ENCODE assay signal across 9 cellular contexts in genomic region chr7:76397409-76398183, GRCh38. TPM values are rescaled to one million over a fixed set of nuclear protein-coding genes. Genes with fewer than 3 reads are reported as not detected.
A peak's percentile ranks its signal among the peaks of the same experiment; 100 is the strongest.
DNase-seq lines count a peak whose midpoint lies in the region; ATAC-seq and TF ChIP-seq lines count a peak whose summit lies in the region.
"Had no signal": no experiment of that assay in that cellular context is flagged by ENCODE, and none has a peak within 500 bp of the region (broad histone marks: within the 10 kb centered on the region; RNA-seq: fewer than 3 reads in every experiment).

No MANE protein-coding gene starts in this region.

- H2BK15ac ChIP-seq in mesenchymal stem cell (ENCODE audit: low read depth, poor library complexity, severe bottlenecking) = no peak overlapping the region

- H3K23ac ChIP-seq in mesenchymal stem cell (ENCODE audit: low read length in 2 of 2) = no peak overlapping the region

- H2BK120ac ChIP-seq in mesenchymal stem cell (ENCODE audit: low read depth, low read length) = no peak overlapping the region

- no peak overlapping the region for H2AK5ac ChIP-seq in mesenchymal stem cell (ENCODE audit: low read length, severe bottlenecking)

- peak overlapping the region in 1 of 2 experiments; percentile 78 for H3K14ac ChIP-seq in mesenchymal stem cell (ENCODE audit: low read length in 2 of 2)

- ATAC-seq in HG03354 (IDR thresholded peaks at IDR 0.05; ENCODE audit: poor library complexity, severe bottlenecking, unreplicated experiment) = no peak

- H4K91ac ChIP-seq in mesenchymal stem cell (ENCODE audit: low read length) = peak overlapping the region; percentile 22

- no peak overlapping the region for H3K4ac ChIP-seq in mesenchymal stem cell (ENCODE audit: low read depth in 1 of 2, low read length in 2 of 2)

- DNase-seq in NCI-H2081 (lab: John Stamatoyannopoulos, UW) (peak; percentile 81 to 86), NCI-H2081 treated with DMSO at 0.1 percent for 48 hours (lab: John Stamatoyannopoulos, UW) (no peak), NCI-H2171 treated with DMSO at 0.1 percent for 48 hours (lab: John Stamatoyannopoulos, UW) (peak; percentile 57), dorsolateral prefrontal cortex (peak; percentile 60 to 82 (median 74)), mesenchymal stem cell (no peak)
- peak; percentile 84 to 85 for DNase-seq in activated CD4-positive, alpha-beta T cell treated with anti-CD3 and anti-CD28 coated beads, Interleukin-2, amount 50 U/mL, for 4 hours
- peak; percentile 55 to 74 for DNase-seq in stimulated activated CD8-positive, alpha-beta memory T cell treated with anti-CD3 and anti-CD28 coated beads, Interleukin-2, amount 100 ng/mL, for 1 hour (ENCODE audit: low read depth in 2 of 2)
- DNase-seq: DND-41 had no signal

- H3K18ac ChIP-seq in mesenchymal stem cell (ENCODE audit: low read depth in 1 of 2, low read length in 2 of 2) = no peak overlapping the region

- H2BK5ac ChIP-seq in mesenchymal stem cell (ENCODE audit: low read depth, low read length, poor library complexity, severe bottlenecking) = no peak overlapping the region

- H3K27me3 ChIP-seq in dorsolateral prefrontal cortex = no peaks in the 10 kb centered on the region
- H3K27me3 ChIP-seq in mesenchymal stem cell (ENCODE audit: control insufficient read depth in 1 of 2, insufficient read depth in 1 of 2, low read length in 2 of 2) = no peaks in the 10 kb centered on the region

- intact Hi-C loops in dorsolateral prefrontal cortex (cut with DNase I) = no loop called here

- H2AFZ ChIP-seq in mesenchymal stem cell (ENCODE audit: low read depth, low read length) = no peak overlapping the region

- peaks cover 0 to 5% of the 10 kb centered on the region in 2 experiments for H3K36me3 ChIP-seq in mesenchymal stem cell (ENCODE audit: control insufficient read depth in 1 of 2, insufficient read depth in 2 of 2, low read depth in 1 of 2, low read length in 2 of 2)

- H3K79me1 ChIP-seq in mesenchymal stem cell (replicated peaks; ENCODE audit: low read length, poor library complexity, severe bottlenecking) = no peaks in the 10 kb centered on the region

- H3K9ac ChIP-seq in mesenchymal stem cell (ENCODE audit: low read length) = peak overlapping the region; percentile 73

- H3K27ac ChIP-seq in dorsolateral prefrontal cortex (peak overlapping the region in 17 of 59 donors; percentile 23 to 72 (median 43)), mesenchymal stem cell (ENCODE audit: low read length, poor library complexity, severe bottlenecking) (no peak overlapping the region)

- H3K4me2 ChIP-seq in mesenchymal stem cell (ENCODE audit: low read length, poor library complexity, severe bottlenecking) = no peak overlapping the region

- no peak overlapping the region for H2BK12ac ChIP-seq in mesenchymal stem cell (ENCODE audit: low read length in 2 of 2)

- H3K4me3 ChIP-seq in dorsolateral prefrontal cortex = peak overlapping the region; percentile 31 to 70 (median 58)
- H3K4me3 ChIP-seq in mesenchymal stem cell (ENCODE audit: insufficient read depth in 1 of 2, low read depth in 1 of 2, low read length in 2 of 2) = peak overlapping the region; percentile 20 to 79

- 65% methylated on average over 45 of the region's 45 CpGs for whole genome bisulfite sequencing in mesenchymal stem cell

- H4K8ac ChIP-seq in mesenchymal stem cell (ENCODE audit: low read length) = peak overlapping the region; percentile 61

- H3K4me1 ChIP-seq in mesenchymal stem cell (ENCODE audit: control insufficient read depth, insufficient read depth, low read depth, low read length) = peaks cover 15% of the 10 kb centered on the region

- H3K9me3 ChIP-seq in mesenchymal stem cell (ENCODE audit: control insufficient read depth, low read length) = no peaks in the 10 kb centered on the region

- TF ChIP-seq CTCF in dorsolateral prefrontal cortex (IDR thresholded peaks at IDR 0.05 in 54 of 56, conservative IDR thresholded peaks at IDR 0.05 in 2 of 56; ENCODE audit: low read depth in 1 of 56, partially characterized antibody in 56 of 56) = no peak

RNA-seq across cellular contexts. Expression of gene SSC4D, which starts 11.9 kb away (rescaled TPM):
- 1 to 10 TPM in 93 of 120 experiments, under 1 TPM in 27; 0.35 to 3.7 (median 1.3) TPM for total RNA-seq in dorsolateral prefrontal cortex
- 0.46 TPM for polyA plus RNA-seq in mesenchymal stem cell (2013, experiment 1 of 2)
- 0.49 TPM for polyA plus RNA-seq in mesenchymal stem cell (2013, experiment 2 of 2)

RNA-seq across cellular contexts. Expression of gene ZP3, which starts 27.2 kb away (rescaled TPM):
- total RNA-seq in dorsolateral prefrontal cortex = 10 to 100 TPM in 20 of 120 experiments, 1 to 10 TPM in 80, under 1 TPM in 17, not detected in 3; 0.43 to 21.9 (median 2.7) TPM
- polyA plus RNA-seq in mesenchymal stem cell (2013, experiment 1 of 2) = 1.9 TPM
- polyA plus RNA-seq in mesenchymal stem cell (2013, experiment 2 of 2) = 4.6 TPM

RNA-seq across cellular contexts. Expression of gene YWHAG, which starts 38.8 kb away (rescaled TPM):
- total RNA-seq in dorsolateral prefrontal cortex = 100 to 1,000 TPM; 221 to 937 (median 675) TPM
- polyA plus RNA-seq in mesenchymal stem cell (2013, experiment 1 of 2) = 106 TPM
- polyA plus RNA-seq in mesenchymal stem cell (2013, experiment 2 of 2) = 107 TPM

Comparison
In these comparisons a context has a peak if more than half of its experiments do, and no peak if none do; other contexts are left out.
1. DNase-seq: peak in NCI-H2081 (2 of 2), NCI-H2171 treated with DMSO at 0.1 percent for 48 hours (single experiment), activated CD4-positive, alpha-beta T cell treated with anti-CD3 and anti-CD28 coated beads, Interleukin-2, amount 50 U/mL, for 4 hours (2 of 2), dorsolateral prefrontal cortex (10 of 10) and stimulated activated CD8-positive, alpha-beta memory T cell treated with anti-CD3 and anti-CD28 coated beads, Interleukin-2, amount 100 ng/mL, for 1 hour (2 of 2); none in NCI-H2081 treated with DMSO at 0.1 percent for 48 hours (single experiment) and mesenchymal stem cell (single experiment).